In the genomic region with DNA sequence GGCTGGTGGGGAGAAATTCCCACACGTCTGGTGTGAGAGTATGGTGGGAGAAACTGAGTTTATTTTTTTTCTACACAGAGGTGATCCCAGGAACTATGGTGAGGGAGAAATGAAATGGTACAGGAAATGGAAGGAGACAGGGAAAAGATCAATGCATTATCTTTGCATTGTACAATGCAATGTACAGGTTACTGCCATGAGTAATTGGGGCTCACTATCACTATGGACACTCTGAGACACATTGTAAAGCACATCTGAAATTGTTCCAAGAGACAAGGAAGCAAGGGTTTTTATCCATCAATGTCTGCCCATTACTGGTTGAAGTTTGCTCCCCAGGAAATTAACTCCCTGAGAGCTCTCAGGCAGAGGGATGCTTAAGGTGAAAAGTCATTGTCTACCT, we compare ENCODE assay signal across 34 cellular contexts.
"Had no signal": no experiment of that assay in that cellular context is flagged by ENCODE, and none has a peak within 500 bp of the region (broad histone marks: within the 10 kb centered on the region; RNA-seq: fewer than 3 reads in every experiment).

No MANE protein-coding gene starts in this region.

- H3K4me1 ChIP-seq: adrenal gland, breast epithelium had no signal

- FAIRE-seq: astrocyte, bronchial epithelial cell had no signal

- H3K27ac ChIP-seq: adrenal gland, ascending aorta, body of pancreas, brain microvascular endothelial cell, breast epithelium, cardiac muscle cell had no signal

- DNase-seq: activated effector memory CD4-positive, alpha-beta T cell treated with anti-CD3 and anti-CD28 coated beads, Interleukin-2, amount 50 U/mL, for 16 hours; activated effector memory CD4-positive, alpha-beta T cell treated with Interleukin-2 at 50 U/mL for 16 hours; activated gamma-delta T cell; activated gamma-delta T cell treated with Interleukin-2 at 50 U/mL for 16 hours; activated naive CD4-positive, alpha-beta T cell; activated naive CD4-positive, alpha-beta T cell treated with anti-CD3 and anti-CD28 coated beads for 36 hours; activated naive CD4-positive, alpha-beta T cell treated with anti-CD3 and anti-CD28 coated beads, Interleukin-2, amount 10 ng/mL, durations not matched to agents 7 days and 5 days; activated naive CD4-positive, alpha-beta T cell treated with anti-CD3 and anti-CD28 coated beads, Interleukin-2, amount 50 U/mL, for 16 hours; activated naive CD4-positive, alpha-beta T cell treated with Interleukin-2 at 50 U/mL for 16 hours; activated naive CD8-positive, alpha-beta T cell treated with anti-CD3 and anti-CD28 coated beads for 36 hours; activated naive CD8-positive, alpha-beta T cell treated with anti-CD3 and anti-CD28 coated beads, Interleukin-2, amount 10 ng/mL, durations not matched to agents 7 days and 5 days; activated naive CD8-positive, alpha-beta T cell treated with anti-CD3 and anti-CD28 coated beads, Interleukin-2, amount 50 U/mL, for 24 hours; activated T-cell treated with anti-CD3 and anti-CD28 coated beads, Interleukin-2, amount 50 U/mL, for 1 hour; activated T-cell treated with anti-CD3 and anti-CD28 coated beads, Interleukin-2, amount 50 U/mL, for 24 hours; activated T-cell treated with anti-CD3 and anti-CD28 coated beads, Interleukin-2, amount 50 U/mL, for 4 hours; activated T-cell treated with anti-CD3 and anti-CD28 coated beads, Interleukin-2, amount 50 U/mL, for 48 hours; activated T-cell treated with anti-CD3 and anti-CD28 coated beads, Interleukin-2, amount 50 U/mL, for 72 hours; adrenal gland; amniotic stem cell; amygdala; anterior cingulate cortex; aorta; body of pancreas; brain microvascular endothelial cell; caudate nucleus; central memory CD4-positive, alpha-beta T cell; cerebellar nuclear complex had no signal

- ATAC-seq: activated naive CD4-positive, alpha-beta T cell treated with anti-CD3 and anti-CD28 coated beads, Interleukin-2, amount 50 U/mL, for 72 hours; activated naive CD8-positive, alpha-beta T cell treated with anti-CD3 and anti-CD28 coated beads, Interleukin-2, amount 50 U/mL, for 24 hours; activated T-cell treated with anti-CD3 and anti-CD28 coated beads, Interleukin-2, amount 50 U/mL, for 4 hours; activated T-cell treated with anti-CD3 and anti-CD28 coated beads, Interleukin-2, amount 50 U/mL, for 72 hours; activated T-helper 17 cell treated with anti-CD3 and anti-CD28 coated beads, Interleukin-2, amount 50 U/mL, for 72 hours; body of pancreas had no signal

- H3K4me3 ChIP-seq: adrenal gland, ascending aorta, body of pancreas, breast epithelium, cardiac muscle cell had no signal

- H3K36me3 ChIP-seq: adrenal gland, ascending aorta, brain microvascular endothelial cell, breast epithelium, cardiac muscle cell had no signal

- H3K27me3 ChIP-seq: adrenal gland, ascending aorta, body of pancreas, brain microvascular endothelial cell, breast epithelium, cardiac muscle cell had no signal

- H3K9me3 ChIP-seq: adrenal gland, ascending aorta, body of pancreas, breast epithelium had no signal
